In the genomic region with DNA sequence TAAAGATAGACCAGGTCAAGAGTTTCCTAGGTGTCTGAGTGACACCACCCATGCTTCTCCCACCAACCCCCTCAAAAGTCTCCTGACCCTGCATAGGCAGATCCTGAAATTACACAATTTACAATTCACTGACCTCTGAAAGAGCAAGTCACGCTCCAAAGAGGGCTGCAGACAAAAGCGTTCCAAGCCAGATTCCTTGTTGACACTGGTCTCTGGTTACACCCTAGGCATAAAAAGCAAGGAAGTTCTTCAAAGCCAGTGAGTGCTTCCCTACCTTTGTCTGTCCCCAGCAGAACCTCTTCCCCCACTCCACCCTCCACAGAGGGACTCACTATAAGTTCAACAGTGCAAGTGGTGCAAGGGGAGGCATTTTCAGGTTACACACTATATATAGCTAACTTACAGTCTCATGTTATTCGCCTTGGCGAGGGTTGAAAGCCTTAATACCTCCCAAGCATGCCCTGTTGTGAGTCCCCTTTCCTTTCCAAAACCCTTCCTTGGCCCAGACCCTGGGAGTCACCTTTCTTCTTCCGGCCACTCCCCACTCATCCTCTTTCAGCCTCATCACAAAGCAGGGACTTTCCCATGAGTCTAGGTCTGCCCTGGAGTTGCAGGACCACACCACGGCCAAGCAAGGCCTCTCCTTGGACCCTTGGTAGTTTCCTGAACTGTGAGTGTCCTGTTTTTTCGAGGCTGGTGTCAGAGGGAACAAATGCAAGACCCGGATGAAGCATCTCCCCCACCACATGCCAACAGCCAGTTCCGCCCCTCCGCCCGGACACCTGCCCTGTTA, we compare ENCODE assay signal across 11 cellular contexts. TPM values are rescaled to one million over a fixed set of nuclear protein-coding genes. Genes with fewer than 3 reads are reported as not detected.
A peak's percentile ranks its signal among the peaks of the same experiment; 100 is the strongest.
DNase-seq lines count a peak whose midpoint lies in the region; ATAC-seq and TF ChIP-seq lines count a peak whose summit lies in the region.
"Had no signal": no experiment of that assay in that cellular context is flagged by ENCODE, and none has a peak within 500 bp of the region (broad histone marks: within the 10 kb centered on the region; RNA-seq: fewer than 3 reads in every experiment).

No MANE protein-coding gene starts in this region.

- no peak overlapping the region for H3K4me2 ChIP-seq in H9 (ENCODE audit: insufficient read depth, insufficient read length, low read length)

- no peaks in the 10 kb centered on the region for H3K27me3 ChIP-seq in H9 (ENCODE audit: insufficient read depth, low read length)
- H3K27me3 ChIP-seq in gastrocnemius medialis, result no peaks in the 10 kb centered on the region

- no peak overlapping the region for H3K9ac ChIP-seq in H9 (ENCODE audit: extremely low read depth, insufficient read length, low read length)

- WGBS in H9 (ENCODE audit: extremely low coverage, insufficient read length, low lambda C conversion rate), result no CpG with 5 or more reads among the region's 11 CpGs

- H2AFZ ChIP-seq in H9 (ENCODE audit: low read length), result no peak overlapping the region

- no peaks in the 10 kb centered on the region for H3K9me3 Mint-ChIP-seq in H9

- no peak overlapping the region for H2BK5ac ChIP-seq in H9 (ENCODE audit: insufficient read length, low read length)

- no peak overlapping the region for H2BK15ac ChIP-seq in H9 (ENCODE audit: low read depth, low read length)

- no peaks in the 10 kb centered on the region for H4K20me1 ChIP-seq in H9 (ENCODE audit: control insufficient read depth, insufficient read depth, insufficient read length)

- no peak overlapping the region for H3K27ac ChIP-seq in H9 (ENCODE audit: insufficient read length, low read depth, low read length)
- H3K27ac ChIP-seq in gastrocnemius medialis, result peak overlapping the region in 2 of 4 donors; percentile 33 to 61

- no peak overlapping the region for H4K91ac ChIP-seq in H9 (ENCODE audit: insufficient read length, low read depth, low read length)

- in situ Hi-C loops in gastrocnemius medialis (cut with MboI; ENCODE audit: low sequenced_read_pairs in 4 of 4), result no loop called here

- peak overlapping the region; percentile 11 to 65 (median 51); a peak in 2 of 7 replicates for H3K27ac Mint-ChIP-seq in H9

- no peak overlapping the region for H2BK120ac ChIP-seq in H9 (ENCODE audit: low read depth, low read length, poor library complexity, severe bottlenecking)

- no peak overlapping the region for H3K14ac ChIP-seq in H9 (ENCODE audit: insufficient read depth, low read length)

- H3K4me1 ChIP-seq in H9 (ENCODE audit: insufficient read depth, low read length), result no peaks in the 10 kb centered on the region; the same call in 1 of the 2 replicates
- peaks cover 7 to 13% of the 10 kb centered on the region in 2 donors for H3K4me1 ChIP-seq in gastrocnemius medialis

- DNase-seq in H9 (no peak), NCI-H748 treated with DMSO at 0.1 percent for 48 hours (lab: John Stamatoyannopoulos, UW) (peak; percentile 48), left colon (peak; percentile 22 to 47), gastrocnemius medialis (no peak)
- no peak for DNase-seq in stimulated activated CD4-positive, alpha-beta T cell treated with anti-CD3 and anti-CD28 coated beads, Interleukin-4, amount 100 ng/mL, for 24 hours
- no peak for DNase-seq in activated naive CD4-positive, alpha-beta T cell (lab: John Stamatoyannopoulos, UW)
- DNase-seq: activated CD4-positive, alpha-beta T cell treated with anti-CD3 and anti-CD28 coated beads, Interleukin-2, amount 50 U/mL, for 4 hours; NCI-H2227 treated with DMSO at 0.1 percent for 48 hours; stimulated activated CD4-positive, alpha-beta T cell treated with anti-CD3 and anti-CD28 coated beads, Interleukin-2, amount 100 ng/mL, for 48 hours had no signal

- TF ChIP-seq POLR2A in gastrocnemius medialis (IDR thresholded peaks at IDR 0.05), result no peak

- H2AK5ac ChIP-seq in H9 (ENCODE audit: insufficient read length, low read length), result no peak overlapping the region

- no peak overlapping the region for H3K56ac ChIP-seq in H9 (ENCODE audit: insufficient read length, low read depth, low read length)

- H3K79me2 ChIP-seq in H9 (ENCODE audit: insufficient read depth, low read length), result no peaks in the 10 kb centered on the region

- no peak overlapping the region for H3K18ac ChIP-seq in H9 (ENCODE audit: insufficient read length, low read depth, low read length)

- no peak overlapping the region for H3K4me3 ChIP-seq in gastrocnemius medialis

- no peak overlapping the region for H3K4me3 Mint-ChIP-seq in H9

- no peak overlapping the region for H4K8ac ChIP-seq in H9 (replicated peaks; ENCODE audit: insufficient read length, low read depth, low read length)

- H3K79me1 ChIP-seq in H9 (ENCODE audit: insufficient read depth, low read depth, low read length, poor library complexity, severe bottlenecking), result no peaks in the 10 kb centered on the region

- H3K23me2 ChIP-seq in H9 (ENCODE audit: insufficient read length, low read depth, low read length, poor library complexity, severe bottlenecking), result no peaks in the 10 kb centered on the region

- H3K36me3 Mint-ChIP-seq in H9 (ENCODE audit: insufficient read depth in 1 of 3, low read depth in 3 of 3), result no peaks in the 10 kb centered on the region; a peak in 1 of 7 replicates

- H3K9me3 ChIP-seq in H9 (ENCODE audit: control insufficient read depth, low read depth, low read length), result no peaks in the 10 kb centered on the region
- no peaks in the 10 kb centered on the region for H3K9me3 ChIP-seq in gastrocnemius medialis

- no peak overlapping the region for H2BK20ac ChIP-seq in H9 (ENCODE audit: low read depth, low read length, poor library complexity, severe bottlenecking)

- TF ChIP-seq CTCF in H9 (conservative IDR thresholded peaks at IDR 0.05) (no peak), gastrocnemius medialis (IDR thresholded peaks at IDR 0.05 in 4 of 5, conservative IDR thresholded peaks at IDR 0.05 in 1 of 5) (no peak)

- H3T11ph ChIP-seq in H9 (ENCODE audit: low read length), result no peak overlapping the region

- ATAC-seq in left colon, result peak; percentile 85
- peak; percentile 85 for ATAC-seq in gastrocnemius medialis
- no peak for ATAC-seq in HG02981 (IDR thresholded peaks at IDR 0.05; ENCODE audit: unreplicated experiment)
- no peak for ATAC-seq in GM19463 (IDR thresholded peaks at IDR 0.05; ENCODE audit: unreplicated experiment)

- peaks cover 1% of the 10 kb centered on the region; the same call in 1 of the 2 replicates for H3K27me3 Mint-ChIP-seq in H9 (ENCODE audit: low read depth)

- intact Hi-C loops in left colon (cut with DNase I, micrococcal nuclease), result no loop called here
- intact Hi-C loops in gastrocnemius medialis (cut with DNase I; ENCODE audit: low total_unique reads), result no loop called here

- H3K23ac ChIP-seq in H9 (ENCODE audit: insufficient read length, low read depth, low read length), result no peak overlapping the region

- no peak overlapping the region for H2BK12ac ChIP-seq in H9 (ENCODE audit: insufficient read length, low read depth, low read length)

- no peak overlapping the region for H4K5ac ChIP-seq in H9 (ENCODE audit: insufficient read length, low read depth, low read length)

- H3K4me1 Mint-ChIP-seq in H9, result peaks cover 30 to 34% of the 10 kb centered on the region in 2 experiments

- no peak overlapping the region for H3K4ac ChIP-seq in H9 (ENCODE audit: low read depth, low read length)

- no peaks in the 10 kb centered on the region for H3K36me3 ChIP-seq in gastrocnemius medialis

RNA-seq across cellular contexts. Expression of gene KLF3, which starts 58.0 kb away (rescaled TPM):
- total RNA-seq in H9 (2021) (26.2 and 29.0 TPM in 2 replicates), left colon (100 to 1,000 TPM; 146 to 153 TPM), gastrocnemius medialis (10 to 100 TPM; 12.7 to 26.5 (median 19.4) TPM)

Comparison
In these comparisons a context has a peak if more than half of its experiments do, and no peak if none do; other contexts are left out.
1. DNase-seq: peak in NCI-H748 treated with DMSO at 0.1 percent for 48 hours (single experiment) and left colon (2 of 2); none in H9 (single experiment), gastrocnemius medialis (0 of 2), stimulated activated CD4-positive, alpha-beta T cell treated with anti-CD3 and anti-CD28 coated beads, Interleukin-4, amount 100 ng/mL, for 24 hours (single experiment) and activated naive CD4-positive, alpha-beta T cell (0 of 4).
2. ATAC-seq: peak in left colon (single experiment) and gastrocnemius medialis (2 of 2); none in HG02981 (single experiment) and GM19463 (single experiment).